32 cellular contexts compared by ENCODE assay signal in genomic region chr2:26336719-26337118, GRCh38. TPM values are rescaled to one million over a fixed set of nuclear protein-coding genes. Genes with fewer than 3 reads are reported as not detected.
"Had no signal": no experiment of that assay in that cellular context is flagged by ENCODE, and none has a peak within 500 bp of the region (broad histone marks: within the 10 kb centered on the region; RNA-seq: fewer than 3 reads in every experiment).

No MANE protein-coding gene starts in this region.

- H3K9me3 Mint-ChIP-seq: dendritic cell treated with granulocyte-macrophage colony-stimulating factor and Interleukin-4, amounts not matched to agents 40 ng/mL and 50 ng/mL, for 4 days; endodermal cell; mesothelial cell of epicardium; naive B cell; natural killer cell treated with Interleukin-12 subunit alpha and Interleukin-12 subunit beta and Interleukin-15 and Interleukin-18, amount 100 ng/mL, for 72 hours; neural crest cell had no signal

- H3K4me2 ChIP-seq: smooth muscle cell had no signal

- H3K36me3 Mint-ChIP-seq: mesothelial cell of epicardium; naive B cell; natural killer cell treated with Interleukin-12 subunit alpha and Interleukin-12 subunit beta and Interleukin-15 and Interleukin-18, amount 100 ng/mL, for 72 hours had no signal

- ATAC-seq: esophagus mucosa; gastrocnemius medialis; left lobe of liver; mucosa of descending colon; natural killer cell treated with Interleukin-12 subunit alpha and Interleukin-12 subunit beta and Interleukin-15 and Interleukin-18, amount 100 ng/mL, for 72 hours; pancreas; sciatic nerve had no signal

- H3K27me3 Mint-ChIP-seq: dendritic cell treated with granulocyte-macrophage colony-stimulating factor and Interleukin-4, amounts not matched to agents 40 ng/mL and 50 ng/mL, for 4 days; naive B cell; natural killer cell treated with Interleukin-12 subunit alpha and Interleukin-12 subunit beta and Interleukin-15 and Interleukin-18, amount 100 ng/mL, for 72 hours had no signal

- H3K36me3 ChIP-seq: colonic mucosa, gastrocnemius medialis, neutrophil, pancreas, prostate gland, right atrium auricular region, thoracic aorta, tibial nerve, upper lobe of left lung had no signal

- H3K4me1 ChIP-seq: colonic mucosa, gastrocnemius medialis, prostate gland, right atrium auricular region, upper lobe of left lung had no signal

- FAIRE-seq: keratinocyte, pancreas, urothelium cell line had no signal

- H3K27ac Mint-ChIP-seq: dendritic cell treated with granulocyte-macrophage colony-stimulating factor and Interleukin-4, amounts not matched to agents 40 ng/mL and 50 ng/mL, for 4 days; endodermal cell; natural killer cell treated with Interleukin-12 subunit alpha and Interleukin-12 subunit beta and Interleukin-15 and Interleukin-18, amount 100 ng/mL, for 72 hours had no signal

- H3K27me3 ChIP-seq: colonic mucosa, gastrocnemius medialis, neutrophil, pancreas, right atrium auricular region, tibial nerve, upper lobe of left lung had no signal

- DNase-seq: colonic mucosa; effector CD8-positive, alpha-beta T cell; endodermal cell; foreskin fibroblast; gastrocnemius medialis; head of caudate nucleus; mesenchymal stem cell; mucosa of descending colon; naive B cell; pancreas; stimulated activated CD4-positive, alpha-beta T cell treated with anti-CD3 and anti-CD28 coated beads, Interleukin-12 subunit alpha, Interleukin-12 subunit beta, amount 100 ng/mL, for 4 hours; stimulated activated CD4-positive, alpha-beta T cell treated with anti-CD3 and anti-CD28 coated beads, Interleukin-1b, Interleukin-23, amount 100 ng/mL, for 48 hours; stimulated activated CD4-positive, alpha-beta T cell treated with anti-CD3 and anti-CD28 coated beads, Interleukin-4, amount 100 ng/mL, for 1 hour; stimulated activated CD8-positive, alpha-beta memory T cell treated with anti-CD3 and anti-CD28 coated beads, Interleukin-4, amount 100 ng/mL, for 48 hours; stimulated activated naive CD4-positive, alpha-beta T cell treated with Interleukin-2 at 50 U/mL for 16 hours; upper lobe of left lung had no signal

- H3K27ac ChIP-seq: colonic mucosa, epithelial cell of prostate, gastrocnemius medialis, neutrophil, pancreas, prostate gland, right atrium auricular region, thoracic aorta, tibial nerve, upper lobe of left lung had no signal

- H3K4me3 Mint-ChIP-seq: dendritic cell treated with granulocyte-macrophage colony-stimulating factor and Interleukin-4, amounts not matched to agents 40 ng/mL and 50 ng/mL, for 4 days; endodermal cell; mesothelial cell of epicardium; naive B cell; natural killer cell treated with Interleukin-12 subunit alpha and Interleukin-12 subunit beta and Interleukin-15 and Interleukin-18, amount 100 ng/mL, for 72 hours; neural crest cell had no signal

- H3K9me3 ChIP-seq: colonic mucosa, gastrocnemius medialis, mucosa of descending colon, neutrophil, pancreas, prostate gland, right atrium auricular region, thoracic aorta, tibial nerve, upper lobe of left lung had no signal

- H3K4me1 Mint-ChIP-seq: naive B cell had no signal

- H3K4me3 ChIP-seq: colonic mucosa, gastrocnemius medialis, mucosa of descending colon, pancreas, prostate gland, right atrium auricular region, smooth muscle cell, thoracic aorta, tibial nerve, upper lobe of left lung had no signal

RNA-seq across cellular contexts. Expression of gene ADGRF3, which starts 9.9 kb away (rescaled TPM):
- total RNA-seq: gastrocnemius medialis, right atrium auricular region, sciatic nerve, smooth muscle cell had no signal
